Comparison of ENCODE assay signal across 30 cellular contexts in the genomic region with DNA sequence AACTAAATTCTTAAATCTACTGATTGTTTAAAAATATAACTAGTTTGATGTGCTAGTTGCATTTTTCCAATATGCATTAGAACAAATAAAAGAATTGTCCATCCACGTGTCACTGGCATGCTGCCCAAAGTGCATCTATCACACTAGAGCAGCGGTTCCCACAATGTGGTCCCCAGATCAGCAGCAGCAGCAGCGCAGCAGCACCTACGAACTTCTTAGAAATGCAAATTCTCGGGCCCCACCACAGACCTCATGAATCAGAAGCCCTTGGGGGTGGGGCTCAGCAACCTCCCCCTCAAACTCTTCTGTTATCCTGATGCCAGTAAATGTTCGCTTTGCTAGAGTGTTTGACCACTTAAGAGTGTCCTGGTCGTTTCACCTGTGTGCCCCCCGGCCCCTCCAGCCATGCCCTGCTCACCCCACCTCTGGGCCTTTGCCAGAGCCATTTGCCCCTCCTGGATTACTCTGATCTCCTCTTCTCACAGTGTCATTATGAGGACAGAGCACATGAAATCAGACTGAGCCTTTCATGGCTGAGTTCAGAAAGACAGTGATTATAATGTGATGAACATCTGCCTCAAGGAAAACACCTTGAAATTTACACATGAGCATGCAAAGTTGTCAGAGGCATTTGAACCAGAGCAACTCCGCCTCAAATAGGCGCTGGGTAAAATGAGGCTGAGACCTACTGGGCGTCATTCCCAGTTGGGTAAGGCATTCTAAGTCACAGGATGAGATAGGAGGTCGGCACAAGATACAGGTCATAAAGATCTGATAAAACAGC. TPM values are rescaled to one million over a fixed set of nuclear protein-coding genes. Genes with fewer than 3 reads are reported as not detected.
DNase-seq lines count a peak whose midpoint lies in the region; ATAC-seq, FAIRE-seq and TF ChIP-seq lines count a peak whose summit lies in the region.
"Had no signal": no experiment of that assay in that cellular context is flagged by ENCODE, and none has a peak within 500 bp of the region (broad histone marks: within the 10 kb centered on the region; RNA-seq: fewer than 3 reads in every experiment).

No MANE protein-coding gene starts in this region.

- TF ChIP-seq EP300 in H1 (IDR thresholded peaks at IDR 0.05; ENCODE audit: borderline replicate concordance in 1 of 2, low read depth in 2 of 2, low read length in 2 of 2), result no peak

- no peaks in the 10 kb centered on the region for H3K9me3 Mint-ChIP-seq in stimulated activated naive CD8-positive, alpha-beta T cell treated with anti-CD3 and anti-CD28 coated beads, Interleukin-15, amount 100 ng/mL, for 72 hours
- H3K9me3 Mint-ChIP-seq: activated T-helper 2 cell treated with anti-CD3 and anti-CD28 coated beads, Interferon-gamma antibody, Interleukin-2, Interleukin-4, amounts not matched to agents 10 μg/mL and 5 μg/mL and 100 μg/mL, durations not matched to agents 14 hours and 24 hours and 36 hours; neural progenitor cell had no signal

- no peak overlapping the region for H2BK15ac ChIP-seq in H1 (ENCODE audit: low read length)

- DNase-seq in activated CD8-positive, alpha-beta memory T cell treated with anti-CD3 and anti-CD28 coated beads for 24 hours, result peak; percentile 57
- DNase-seq in activated CD8-positive, alpha-beta memory T cell treated with anti-CD3 and anti-CD28 coated beads, Interleukin-2, amount 50 U/mL, for 4 hours, result no peak
- DNase-seq in OCI-M1 (lab: John Stamatoyannopoulos, UW) (peak; percentile 57), H1 (ENCODE audit: low read depth in 1 of 2, low spot score in 2 of 2) (peak in 1 of 2 experiments; percentile 19), GM12892 (ENCODE audit: insufficient read length) (no peak)
- DNase-seq in stimulated activated naive CD8-positive, alpha-beta T cell treated with anti-CD3 and anti-CD28 coated beads, Interleukin-15, amount 100 ng/mL, for 72 hours, result peak; percentile 19 to 38
- no peak for DNase-seq in activated naive CD4-positive, alpha-beta T cell (lab: John Stamatoyannopoulos, UW)
- DNase-seq: activated CD4-positive, alpha-beta T cell treated with anti-CD3 and anti-CD28 coated beads for 4 hours; Caco-2; cortex of kidney; EL; heart left ventricle; IMR-90; mucosa of descending colon; NCI-H1436 treated with DMSO at 0.1 percent for 48 hours; NCI-H2171 treated with DMSO at 0.1 percent for 48 hours; NCI-H69; PC-3; SHP77 treated with DMSO at 0.1 percent for 48 hours; small intestine; stimulated activated CD4-positive, alpha-beta T cell treated with anti-CD3 and anti-CD28 coated beads, Interleukin-4, amount 100 ng/mL, for 1 hour had no signal

- H3K36me3 ChIP-seq in H1 (ENCODE audit: control insufficient read depth in 2 of 4, insufficient read depth in 4 of 4, low read length in 3 of 4), result no peaks in the 10 kb centered on the region
- H3K36me3 ChIP-seq: heart left ventricle, neural progenitor cell had no signal

- peak overlapping the region; percentile 2 for H2BK20ac ChIP-seq in H1 (ENCODE audit: low read length)

- H3K79me1 ChIP-seq in H1 (ENCODE audit: low read depth, low read length), result no peaks in the 10 kb centered on the region

- 57% methylated on average over 12 of the region's 12 CpGs; no CpG with 5 or more reads in 1 of the 2 experiments for WGBS in H1 (ENCODE audit: extremely low coverage in 1 of 2, insufficient coverage in 1 of 2, insufficient read length in 1 of 2, insufficient replicate concordance in 2 of 2, low coverage in 1 of 2, low lambda C conversion rate in 2 of 2, missing lambda C conversion rate in 1 of 2), 2 experiments

- peak overlapping the region; percentile 20; the same call in 1 of the 2 replicates for H3K27ac ChIP-seq in H1 (ENCODE audit: low read depth, low read length)
- H3K27ac ChIP-seq: heart left ventricle, neural progenitor cell had no signal

- H4K8ac ChIP-seq in H1 (ENCODE audit: extremely low read depth, insufficient read depth, low read length), result no peak overlapping the region; the same call in 1 of the 2 replicates

- no peak overlapping the region for H3K9ac ChIP-seq in H1 (replicated peaks in 1 of 4; ENCODE audit: extremely low read depth in 1 of 4, low read depth in 3 of 4, low read length in 3 of 4)
- H3K9ac ChIP-seq: neural progenitor cell had no signal

- TF ChIP-seq CTCF in H1 (IDR thresholded peaks at IDR 0.05; ENCODE audit: control extremely low read depth in 1 of 3, insufficient read depth in 1 of 3, low read depth in 1 of 3, low read length in 3 of 3), result no peak

- peak overlapping the region; percentile 33 to 65 for H3K4me2 ChIP-seq in H1 (ENCODE audit: insufficient read depth in 1 of 2, low read depth in 2 of 2, low read length in 2 of 2)
- H3K4me2 ChIP-seq: neural progenitor cell had no signal

- H2BK12ac ChIP-seq in H1 (ENCODE audit: low read depth, low read length), result peak overlapping the region; percentile 71

- no peak overlapping the region for H4K91ac ChIP-seq in H1 (replicated peaks; ENCODE audit: insufficient read length, low read length)

- H3K27me3 ChIP-seq in H1 (replicated peaks in 1 of 4; ENCODE audit: control insufficient read depth in 3 of 4, extremely low read depth in 1 of 4, insufficient read depth in 3 of 4, low read length in 3 of 4), result peaks cover 0 to 6% (median 2%) of the 10 kb centered on the region in 4 experiments; a peak in 2 of 7 replicates

- TF ChIP-seq RAD21 in H1 (IDR thresholded peaks at IDR 0.05 in 1 of 2, conservative IDR thresholded peaks at IDR 0.05 in 1 of 2; ENCODE audit: low read depth in 2 of 2, low read length in 2 of 2), result no peak

- H3K27me3 Mint-ChIP-seq in stimulated activated naive CD8-positive, alpha-beta T cell treated with anti-CD3 and anti-CD28 coated beads, Interleukin-15, amount 100 ng/mL, for 72 hours, result peaks cover 11% of the 10 kb centered on the region

- H3K23ac ChIP-seq in H1 (ENCODE audit: insufficient read length), result no peak overlapping the region

- H3K14ac ChIP-seq in H1 (ENCODE audit: insufficient read length), result no peak overlapping the region

- H3K4me1 ChIP-seq in H1 (replicated peaks in 1 of 4; ENCODE audit: control insufficient read depth in 3 of 4, insufficient read depth in 4 of 4, low read length in 3 of 4), result peaks cover 6 to 14% (median 11%) of the 10 kb centered on the region in 4 experiments
- H3K4me1 ChIP-seq: Caco-2, heart left ventricle, neural progenitor cell had no signal

- POLR2A ChIA-PET in H1 (lab: Charles Lee; ENCODE audit: partially characterized antibody), result interaction anchor here (1.6 kb wide), 1 partner anchor 10 kb away, joined by 6 read pairs; no protein-coding TSS in a partner anchor

- TF ChIP-seq POLR2A in H1 (IDR thresholded peaks at IDR 0.05; ENCODE audit: control extremely low read depth in 1 of 2, low read depth in 2 of 2, low read length in 2 of 2) (no peak), GM18505 (IDR thresholded peaks at IDR 0.05; ENCODE audit: borderline replicate concordance, extremely low read depth, insufficient read depth, insufficient read length) (no peak), GM12892 (IDR thresholded peaks at IDR 0.05; ENCODE audit: low read depth, low read length) (no peak)

- H2AFZ ChIP-seq in H1 (ENCODE audit: low read length), result 0 out of 2 replicates have a peak overlapping the region, but pooled peaks have one; percentile 0
- H2AFZ ChIP-seq: neural progenitor cell had no signal

- H2AK5ac ChIP-seq in H1 (ENCODE audit: low read depth, low read length), result no peak overlapping the region

- H3K18ac ChIP-seq in H1 (ENCODE audit: extremely low read depth, low read length), result peak overlapping the region; percentile 52; the same call in 1 of the 2 replicates

- ATAC-seq in stimulated activated naive CD8-positive, alpha-beta T cell treated with anti-CD3 and anti-CD28 coated beads, Interleukin-15, amount 100 ng/mL, for 72 hours, result peak; percentile 87
- no peak for ATAC-seq in GM18505 (IDR thresholded peaks at IDR 0.05; ENCODE audit: unreplicated experiment)
- ATAC-seq: heart left ventricle, mucosa of descending colon, PC-3 had no signal

- H4K5ac ChIP-seq in H1 (ENCODE audit: insufficient read length, low read depth, low read length), result no peak overlapping the region

- no peaks in the 10 kb centered on the region for H3K9me3 ChIP-seq in H1 (ENCODE audit: insufficient read depth in 2 of 2, low read depth in 1 of 2, low read length in 1 of 2)
- H3K9me3 ChIP-seq: Caco-2, heart left ventricle, mucosa of descending colon had no signal

- H3K4me3 ChIP-seq in H1 (ENCODE audit: extremely low read depth in 1 of 4, insufficient read depth in 2 of 4, low read depth in 3 of 4, low read length in 4 of 4), result peak overlapping the region in 1 of 4 experiments; percentile 3; a peak in 1 of 8 replicates
- H3K4me3 ChIP-seq: heart left ventricle, mucosa of descending colon, neural progenitor cell had no signal

- CTCF ChIA-PET in H1 (lab: Charles Lee; ENCODE audit: partially characterized antibody), result interaction anchor here (1.0 to 7.0 kb wide), 5 partner anchors 9 to 261 kb away, joined by 5 to 76 read pairs (median 11); a partner anchor contains a TSS

- H4K20me1 ChIP-seq in H1 (replicated peaks in 1 of 2; ENCODE audit: control insufficient read depth in 1 of 2, insufficient read depth in 2 of 2, low read length in 2 of 2), result no peaks in the 10 kb centered on the region

- no peak overlapping the region for H3K27ac Mint-ChIP-seq in stimulated activated naive CD8-positive, alpha-beta T cell treated with anti-CD3 and anti-CD28 coated beads, Interleukin-15, amount 100 ng/mL, for 72 hours
- H3K27ac Mint-ChIP-seq: activated T-helper 2 cell treated with anti-CD3 and anti-CD28 coated beads, Interferon-gamma antibody, Interleukin-2, Interleukin-4, amounts not matched to agents 10 μg/mL and 5 μg/mL and 100 μg/mL, durations not matched to agents 14 hours and 24 hours and 36 hours; neural progenitor cell had no signal

- no peaks in the 10 kb centered on the region for H3K23me2 ChIP-seq in H1 (ENCODE audit: low read depth, low read length)

- FAIRE-seq in H1 (lab: Jason Lieb, UNC) (peak; percentile 19), GM12892 (lab: Jason Lieb, UNC) (no peak)
- FAIRE-seq: bronchial epithelial cell, small intestine, urothelium cell line had no signal

- peak overlapping the region in 1 of 2 donors; percentile 36 for H3K4me3 Mint-ChIP-seq in stimulated activated naive CD8-positive, alpha-beta T cell treated with anti-CD3 and anti-CD28 coated beads, Interleukin-15, amount 100 ng/mL, for 72 hours
- H3K4me3 Mint-ChIP-seq: neural progenitor cell had no signal

- no peaks in the 10 kb centered on the region for H3K79me2 ChIP-seq in H1 (ENCODE audit: control insufficient read depth in 1 of 2, insufficient read depth in 2 of 2, low read length in 2 of 2)

- H2BK5ac ChIP-seq in H1 (ENCODE audit: low read depth, low read length), result peak overlapping the region; percentile 3; the same call in 1 of the 2 replicates

- peaks cover 13% of the 10 kb centered on the region for H3K4me1 Mint-ChIP-seq in stimulated activated naive CD8-positive, alpha-beta T cell treated with anti-CD3 and anti-CD28 coated beads, Interleukin-15, amount 100 ng/mL, for 72 hours

- no peak overlapping the region for H3K4ac ChIP-seq in H1 (replicated peaks; ENCODE audit: insufficient read length, low read depth, low read length)

- no peak overlapping the region for H3K56ac ChIP-seq in H1 (replicated peaks; ENCODE audit: insufficient read length, low read depth, low read length)

- no peak overlapping the region for H2BK120ac ChIP-seq in H1 (replicated peaks; ENCODE audit: low read depth, low read length)

RNA-seq across cellular contexts. Expression of a gene that starts 12.6 kb away (rescaled TPM):
- total RNA-seq in H1 (2021; fragmentation: NEBNext Ultra II Directional; extraction: Animal tissue kit (Norgen Biotek cat#: 25700)), result not detected in 2 replicates
- polyA plus RNA-seq in H1 (2011; rRNA removed), result not detected in 2 replicates
- polyA plus RNA-seq in H1 (2011; cell fraction: cytosol; rRNA removed), result not detected
- not detected for polyA plus RNA-seq in H1 (2011; cell fraction: nucleus; rRNA removed)
- polyA plus RNA-seq in H1 (2012, experiment 1 of 2), result not detected in 4 replicates
- not detected for polyA plus RNA-seq in H1 (2012, experiment 2 of 2)
- polyA plus RNA-seq in H1 (2013, experiment 1 of 2), result not detected
- not detected for polyA plus RNA-seq in H1 (2013, experiment 2 of 2)
- polyA minus RNA-seq in H1 (2011; rRNA and poly(A)+ RNA removed), result not detected in 2 replicates
- polyA minus RNA-seq in H1 (2011; cell fraction: cytosol; rRNA and poly(A)+ RNA removed), result not detected
- polyA minus RNA-seq in H1 (2011; cell fraction: nucleus; rRNA and poly(A)+ RNA removed), result not detected
- polyA plus RNA-seq in GM12892 (2012; ENCODE audit: missing spikeins), result not detected
- total RNA-seq: A673; activated T-helper 2 cell treated with anti-CD3 and anti-CD28 coated beads, Interferon-gamma antibody, Interleukin-2, Interleukin-4, amounts not matched to agents 10 μg/mL and 5 μg/mL and 100 μg/mL, durations not matched to agents 14 hours and 24 hours and 36 hours; bronchial epithelial cell; Caco-2; MCF 10A; PC-3; pulmonary artery endothelial cell had no signal
- polyA plus RNA-seq: BJ, IMR-90 had no signal

RNA-seq across cellular contexts. Expression of a gene that starts 28.9 kb away (rescaled TPM):
- total RNA-seq in H1 (2021; fragmentation: NEBNext Ultra II Directional; extraction: Animal tissue kit (Norgen Biotek cat#: 25700)), result 16.3 and 17.9 TPM in 2 replicates
- 12.4 and 17.6 TPM in 2 replicates for polyA plus RNA-seq in H1 (2011; rRNA removed)
- polyA plus RNA-seq in H1 (2011; cell fraction: cytosol; rRNA removed), result 20.1 TPM
- polyA plus RNA-seq in H1 (2011; cell fraction: nucleus; rRNA removed), result 12.2 TPM
- 11.4 to 17.1 TPM (median 16.1 TPM) in 4 replicates for polyA plus RNA-seq in H1 (2012, experiment 1 of 2)
- 5.5 TPM for polyA plus RNA-seq in H1 (2012, experiment 2 of 2)
- 16.5 TPM for polyA plus RNA-seq in H1 (2013, experiment 1 of 2)
- polyA plus RNA-seq in H1 (2013, experiment 2 of 2), result 15.8 TPM
- 15.6 and 22.2 TPM in 2 replicates for polyA minus RNA-seq in H1 (2011; rRNA and poly(A)+ RNA removed)
- 6.5 TPM for polyA minus RNA-seq in H1 (2011; cell fraction: cytosol; rRNA and poly(A)+ RNA removed)
- 9.1 TPM for polyA minus RNA-seq in H1 (2011; cell fraction: nucleus; rRNA and poly(A)+ RNA removed)
- polyA plus RNA-seq in GM12892 (2012; ENCODE audit: missing spikeins), result not detected
- total RNA-seq: activated T-helper 2 cell treated with anti-CD3 and anti-CD28 coated beads, Interferon-gamma antibody, Interleukin-2, Interleukin-4, amounts not matched to agents 10 μg/mL and 5 μg/mL and 100 μg/mL, durations not matched to agents 14 hours and 24 hours and 36 hours; bronchial epithelial cell; Caco-2; heart left ventricle; MCF 10A; PC-3; pulmonary artery endothelial cell had no signal
- polyA plus RNA-seq: BJ, heart left ventricle, IMR-90 had no signal

RNA-seq across cellular contexts. Expression of a gene that starts 30.2 kb away (rescaled TPM):
- 20.0 and 22.6 TPM in 2 replicates for total RNA-seq in H1 (2021; fragmentation: NEBNext Ultra II Directional; extraction: Animal tissue kit (Norgen Biotek cat#: 25700))
- 4.8 and 8.7 TPM in 2 replicates for polyA plus RNA-seq in H1 (2011; rRNA removed)
- 9.9 TPM for polyA plus RNA-seq in H1 (2011; cell fraction: cytosol; rRNA removed)
- polyA plus RNA-seq in H1 (2011; cell fraction: nucleus; rRNA removed), result 7.3 TPM
- polyA plus RNA-seq in H1 (2012, experiment 1 of 2), result 18.0 to 36.2 TPM (median 26.7 TPM) in 4 replicates
- 6.0 TPM for polyA plus RNA-seq in H1 (2012, experiment 2 of 2)
- polyA plus RNA-seq in H1 (2013, experiment 1 of 2), result 30.4 TPM
- polyA plus RNA-seq in H1 (2013, experiment 2 of 2), result 32.4 TPM
- 15.7 and 21.0 TPM in 2 replicates for polyA minus RNA-seq in H1 (2011; rRNA and poly(A)+ RNA removed)
- polyA minus RNA-seq in H1 (2011; cell fraction: cytosol; rRNA and poly(A)+ RNA removed), result 5.9 TPM
- 16.9 TPM for polyA minus RNA-seq in H1 (2011; cell fraction: nucleus; rRNA and poly(A)+ RNA removed)
- polyA plus RNA-seq in GM12892 (2012; ENCODE audit: missing spikeins), result 14.5 TPM

RNA-seq across cellular contexts. Expression of a gene that starts 45.8 kb away (rescaled TPM):
- total RNA-seq in H1 (2021; fragmentation: NEBNext Ultra II Directional; extraction: Animal tissue kit (Norgen Biotek cat#: 25700)), result 11.6 and 12.6 TPM in 2 replicates
- polyA plus RNA-seq in H1 (2011; rRNA removed), result 2.3 and 5.1 TPM in 2 replicates
- 5.5 TPM for polyA plus RNA-seq in H1 (2011; cell fraction: cytosol; rRNA removed)
- polyA plus RNA-seq in H1 (2011; cell fraction: nucleus; rRNA removed), result 2.4 TPM
- polyA plus RNA-seq in H1 (2012, experiment 1 of 2), result 7.5 to 11.5 TPM (median 7.9 TPM) in 4 replicates
- polyA plus RNA-seq in H1 (2012, experiment 2 of 2), result 1.6 TPM
- 7.1 TPM for polyA plus RNA-seq in H1 (2013, experiment 1 of 2)
- polyA plus RNA-seq in H1 (2013, experiment 2 of 2), result 7.6 TPM
- polyA minus RNA-seq in H1 (2011; rRNA and poly(A)+ RNA removed), result 6.1 and 6.9 TPM in 2 replicates
- 4.6 TPM for polyA minus RNA-seq in H1 (2011; cell fraction: cytosol; rRNA and poly(A)+ RNA removed)
- polyA minus RNA-seq in H1 (2011; cell fraction: nucleus; rRNA and poly(A)+ RNA removed), result 4.4 TPM
- polyA plus RNA-seq in GM12892 (2012; ENCODE audit: missing spikeins), result 10.2 TPM

Comparison
In these comparisons a context has a peak if more than half of its experiments do, and no peak if none do; other contexts are left out.
1. DNase-seq: peak in activated CD8-positive, alpha-beta memory T cell treated with anti-CD3 and anti-CD28 coated beads for 24 hours (single experiment), OCI-M1 (single experiment) and stimulated activated naive CD8-positive, alpha-beta T cell treated with anti-CD3 and anti-CD28 coated beads, Interleukin-15, amount 100 ng/mL, for 72 hours (2 of 2); none in activated CD8-positive, alpha-beta memory T cell treated with anti-CD3 and anti-CD28 coated beads, Interleukin-2, amount 50 U/mL, for 4 hours (single experiment), GM12892 (single experiment) and activated naive CD4-positive, alpha-beta T cell (0 of 4).